ENCODE assay signal across 7 cellular contexts in genomic region chr10:70887804-70888800, GRCh38.
DNase-seq lines count a peak whose midpoint lies in the region; ATAC-seq and TF ChIP-seq lines count a peak whose summit lies in the region.

Gene PCBD1 (minus strand): TSS chr10:70888565. CDS start chr10:70888533, 32 bp downstream.

- H3K4me1 Mint-ChIP-seq in central memory CD8-positive, alpha-beta T cell = peaks cover 6% of the 10 kb centered on the region

- no peak for TF ChIP-seq CTCF in GM13976 (IDR thresholded peaks at IDR 0.05; ENCODE audit: borderline replicate concordance, control extremely low read depth, extremely low read depth, insufficient read depth, missing control alignments)

- no peaks in the 10 kb centered on the region for H3K9me3 Mint-ChIP-seq in central memory CD8-positive, alpha-beta T cell

- peak within 1 kb of the TSS; percentile 91 for H3K27ac Mint-ChIP-seq in central memory CD8-positive, alpha-beta T cell (ENCODE audit: low read depth)

- in situ Hi-C loops in GM13976 (cut with MboI; ENCODE audit: low sequenced_read_pairs, unreplicated experiment) = loop anchor here (10.0 kb wide), 1 partner anchor 343 kb away; no protein-coding TSS in a partner anchor

- H3K4me3 Mint-ChIP-seq in central memory CD8-positive, alpha-beta T cell = peak within 1 kb of the TSS; percentile 81

- peaks cover 16% of the 10 kb centered on the region for H3K36me3 Mint-ChIP-seq in central memory CD8-positive, alpha-beta T cell (ENCODE audit: insufficient read depth)

- peak; percentile 87 for DNase-seq in GM13976 (ENCODE audit: low spot score)
- peak; percentile 38 for DNase-seq in NCI-H1105 treated with DMSO at 0.1 percent for 48 hours (lab: John Stamatoyannopoulos, UW)
- DNase-seq in activated CD4-positive, CD25-positive, alpha-beta regulatory T cell (lab: John Stamatoyannopoulos, UW) = peak; percentile 32 to 59 (median 44)
- peak; percentile 49 to 57 for DNase-seq in central memory CD8-positive, alpha-beta T cell (ENCODE audit: low spot score in 2 of 2)
- peak; percentile 69 for DNase-seq in kidney glomerular epithelial cell (lab: John Stamatoyannopoulos, UW)
- DNase-seq in stimulated activated CD4-positive, alpha-beta T cell treated with anti-CD3 and anti-CD28 coated beads, Interleukin-15, amount 100 ng/mL, for 24 hours = peak; percentile 79

- H3K27me3 Mint-ChIP-seq in central memory CD8-positive, alpha-beta T cell = no peaks in the 10 kb centered on the region

- ATAC-seq in HG02571 (IDR thresholded peaks at IDR 0.05; ENCODE audit: unreplicated experiment) = peak; percentile 79
- peak; percentile 91 for ATAC-seq in central memory CD8-positive, alpha-beta T cell (replicated peaks; ENCODE audit: extremely low read depth, poor library complexity, severe bottlenecking)

Comparison
In these comparisons a context has a peak if more than half of its experiments do, and no peak if none do; other contexts are left out.
1. Peak in every context shown above with its lines: DNase-seq and ATAC-seq.